19 cellular contexts compared by ENCODE assay signal in genomic region chr9:112558978-112559377, GRCh38.
"Had no signal": no experiment of that assay in that cellular context is flagged by ENCODE, and none has a peak within 500 bp of the region (broad histone marks: within the 10 kb centered on the region; RNA-seq: fewer than 3 reads in every experiment).

No MANE protein-coding gene starts in this region.

- H3K4me1 ChIP-seq: spleen had no signal

- H3K9me3 ChIP-seq: ovary, right lobe of liver, stomach, transverse colon had no signal

- H3K27ac ChIP-seq: coronary artery, dorsolateral prefrontal cortex, heart left ventricle, ovary, right lobe of liver, spleen, stomach, thoracic aorta, transverse colon had no signal

- ATAC-seq: heart left ventricle; naive thymus-derived CD8-positive, alpha-beta T cell; right lobe of liver had no signal

- H3K4me3 ChIP-seq: coronary artery, dorsolateral prefrontal cortex, heart left ventricle, ovary, right lobe of liver, spleen, stomach, thoracic aorta, transverse colon had no signal

- H3K27me3 Mint-ChIP-seq: naive thymus-derived CD8-positive, alpha-beta T cell; progenitor cell of endocrine pancreas had no signal

- DNase-seq: dorsolateral prefrontal cortex; effector CD8-positive, alpha-beta T cell; heart left ventricle; hippocampal formation; mesendoderm; naive thymus-derived CD8-positive, alpha-beta T cell; ovary; right lobe of liver; spleen; stimulated activated CD4-positive, alpha-beta T cell treated with anti-CD3 and anti-CD28 coated beads, Interleukin-15, amount 100 ng/mL, for 24 hours; stimulated activated CD4-positive, alpha-beta T cell treated with anti-CD3 and anti-CD28 coated beads, Interleukin-2, amount 100 ng/mL, for 24 hours; stimulated activated CD4-positive, alpha-beta T cell treated with anti-CD3 and anti-CD28 coated beads, Interleukin-4, amount 100 ng/mL, for 4 hours; stimulated activated naive CD4-positive, alpha-beta T cell; stomach; substantia nigra; transverse colon had no signal

- H3K27me3 ChIP-seq: dorsolateral prefrontal cortex, heart left ventricle, ovary, right lobe of liver, spleen, stomach, transverse colon had no signal

- H3K4me3 Mint-ChIP-seq: naive thymus-derived CD8-positive, alpha-beta T cell had no signal

- H3K36me3 ChIP-seq: heart left ventricle, ovary, right lobe of liver, spleen, stomach, thoracic aorta, transverse colon had no signal

- H3K27ac Mint-ChIP-seq: progenitor cell of endocrine pancreas had no signal
